In genomic region chr3:47008851-47009224, GRCh38 we compare ENCODE assay signal across 1 cellular context.
TF ChIP-seq lines count a peak whose summit lies in the region.

No MANE protein-coding gene starts in this region.

TF ChIP-seq in SK-N-SH, 30 proteins besides CTCF, POLR2A, EP300 and RAD21 (continued from another document):
- TF ChIP-seq IRF3 (IDR thresholded peaks at IDR 0.05; ENCODE audit: low read depth, low read length): no peak
- TF ChIP-seq FOXM1 (IDR thresholded peaks at IDR 0.05; ENCODE audit: low read depth): no peak
- TF ChIP-seq CHD2 (IDR thresholded peaks at IDR 0.05; ENCODE audit: low read length, partially characterized antibody): no peak
- no peak for TF ChIP-seq PBX3 (IDR thresholded peaks at IDR 0.05)
- TF ChIP-seq FOXJ3 (CRISPR knock-in tag; IDR thresholded peaks at IDR 0.05): no peak
- no peak for TF ChIP-seq USF2 (IDR thresholded peaks at IDR 0.05; ENCODE audit: borderline replicate concordance, low read depth, low read length)
- no peak for TF ChIP-seq MXI1 (IDR thresholded peaks at IDR 0.05; ENCODE audit: low read depth, low read length)
